Comparison of ENCODE assay signal across 8 cellular contexts in the genomic region with DNA sequence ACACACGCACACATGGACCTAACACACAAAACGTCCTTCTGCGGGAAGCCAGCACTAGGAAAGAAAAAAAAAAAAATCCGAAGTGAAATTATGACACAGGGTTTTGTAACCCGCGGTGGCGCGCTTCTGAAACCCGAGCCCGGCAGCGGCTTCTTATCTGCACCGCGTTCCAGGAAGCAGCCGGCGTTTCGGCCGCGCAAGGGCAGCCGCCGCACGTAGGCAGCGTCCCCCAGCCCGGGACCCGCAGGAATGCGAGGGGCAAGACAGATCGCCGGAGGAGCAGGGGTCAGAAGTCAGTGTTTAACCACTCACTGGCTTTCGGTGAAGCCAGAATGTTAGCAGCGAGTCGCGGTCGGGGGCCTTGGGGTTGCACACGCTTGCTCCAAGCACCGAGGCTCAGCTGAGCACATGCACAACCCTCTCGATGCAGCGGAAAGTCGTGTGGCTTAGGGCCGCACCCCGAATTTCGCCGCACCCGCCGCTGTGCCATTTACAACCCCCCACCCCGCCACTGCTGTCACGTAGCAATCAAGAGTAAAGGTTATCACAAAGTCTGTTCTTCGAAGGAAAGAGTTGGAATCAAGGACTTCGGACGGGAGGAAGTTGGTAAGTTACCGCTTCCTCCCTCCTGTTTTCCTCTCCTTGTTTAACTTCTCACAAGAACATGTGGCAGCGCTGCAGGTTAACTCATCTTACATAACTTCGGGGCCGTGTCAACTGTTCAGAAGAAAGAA.
A peak's percentile ranks its signal among the peaks of the same experiment; 100 is the strongest.
DNase-seq lines count a peak whose midpoint lies in the region; ATAC-seq and TF ChIP-seq lines count a peak whose summit lies in the region.

No MANE protein-coding gene starts in this region.

- H3K4me2 ChIP-seq in mesenchymal stem cell (ENCODE audit: low read length, poor library complexity, severe bottlenecking) = peak overlapping the region; percentile 67

- H3K18ac ChIP-seq in mesenchymal stem cell (ENCODE audit: low read depth in 1 of 2, low read length in 2 of 2) = peak overlapping the region; percentile 89 to 92

- H2AK5ac ChIP-seq in mesenchymal stem cell (ENCODE audit: low read length, severe bottlenecking) = no peak overlapping the region

- H3K27me3 ChIP-seq in effector memory CD4-positive, alpha-beta T cell (replicated peaks; ENCODE audit: control insufficient read depth, insufficient read depth, low read length, poor library complexity, severe bottlenecking) = no peaks in the 10 kb centered on the region
- H3K27me3 ChIP-seq in mesenchymal stem cell (ENCODE audit: control insufficient read depth in 1 of 2, insufficient read depth in 1 of 2, low read length in 2 of 2) = no peaks in the 10 kb centered on the region

- WGBS in mesenchymal stem cell = 3% methylated on average over 47 of the region's 52 CpGs

- H2AFZ ChIP-seq in mesenchymal stem cell (ENCODE audit: low read depth, low read length) = no peak overlapping the region

- H2BK5ac ChIP-seq in mesenchymal stem cell (ENCODE audit: low read depth, low read length, poor library complexity, severe bottlenecking) = peak overlapping the region; percentile 60

- peak overlapping the region; percentile 59 to 93 for H2BK12ac ChIP-seq in mesenchymal stem cell (ENCODE audit: low read length in 2 of 2)

- no peaks in the 10 kb centered on the region for H3K9me3 ChIP-seq in effector memory CD4-positive, alpha-beta T cell (ENCODE audit: control insufficient read depth, low read length)
- H3K9me3 ChIP-seq in mesenchymal stem cell (ENCODE audit: control insufficient read depth, low read length) = peaks cover under 1% of the 10 kb centered on the region

- DNase-seq in NCI-H748 (lab: John Stamatoyannopoulos, UW; ENCODE audit: unreplicated experiment) = peak; percentile 72
- DNase-seq in activated CD8-positive, alpha-beta memory T cell treated with anti-CD3 and anti-CD28 coated beads for 4 hours (ENCODE audit: low read depth in 2 of 2) = peak; percentile 38 to 55
- peak; percentile 14 to 20 (median 17) for DNase-seq in effector memory CD4-positive, alpha-beta T cell
- peak; percentile 96 for DNase-seq in mesenchymal stem cell
- peak; percentile 73 for DNase-seq in stimulated activated CD8-positive, alpha-beta memory T cell treated with anti-CD3 and anti-CD28 coated beads, Interleukin-12 subunit alpha, Interleukin-12 subunit beta, amount 100 ng/mL, for 24 hours (ENCODE audit: extremely low read depth)
- no peak for DNase-seq in OCI-M2 (lab: John Stamatoyannopoulos, UW; ENCODE audit: unreplicated experiment)

- H4K91ac ChIP-seq in mesenchymal stem cell (ENCODE audit: low read length) = peak overlapping the region; percentile 58

- H3K27ac ChIP-seq in effector memory CD4-positive, alpha-beta T cell (ENCODE audit: insufficient read depth, low read length, poor library complexity, severe bottlenecking) = peak overlapping the region; percentile 16
- H3K27ac ChIP-seq in mesenchymal stem cell (ENCODE audit: low read length, poor library complexity, severe bottlenecking) = peak overlapping the region; percentile 75

- TF ChIP-seq POLR2A in GM18505 (IDR thresholded peaks at IDR 0.05; ENCODE audit: borderline replicate concordance, extremely low read depth, insufficient read depth, insufficient read length) = peak; percentile 45

- ATAC-seq in GM18505 (IDR thresholded peaks at IDR 0.05; ENCODE audit: unreplicated experiment) (peak; percentile 60), HG02970 (IDR thresholded peaks at IDR 0.05; ENCODE audit: low FRiP score, unreplicated experiment) (peak; percentile 51)

- peak overlapping the region; percentile 55 for H4K8ac ChIP-seq in mesenchymal stem cell (ENCODE audit: low read length)

- peaks cover 11% of the 10 kb centered on the region for H3K4me1 ChIP-seq in effector memory CD4-positive, alpha-beta T cell (ENCODE audit: control insufficient read depth, insufficient read depth, low read length, poor library complexity, severe bottlenecking)
- H3K4me1 ChIP-seq in mesenchymal stem cell (ENCODE audit: control insufficient read depth, insufficient read depth, low read depth, low read length) = peaks cover 28% of the 10 kb centered on the region

- H3K79me1 ChIP-seq in mesenchymal stem cell (replicated peaks; ENCODE audit: low read length, poor library complexity, severe bottlenecking) = no peaks in the 10 kb centered on the region

- peak overlapping the region; percentile 98 for H3K9ac ChIP-seq in mesenchymal stem cell (ENCODE audit: low read length)

- no peak overlapping the region for H3K14ac ChIP-seq in mesenchymal stem cell (ENCODE audit: low read length in 2 of 2)

- no peaks in the 10 kb centered on the region for H3K36me3 ChIP-seq in effector memory CD4-positive, alpha-beta T cell (ENCODE audit: control insufficient read depth, insufficient read depth, low read length)
- no peaks in the 10 kb centered on the region for H3K36me3 ChIP-seq in mesenchymal stem cell (ENCODE audit: control insufficient read depth in 1 of 2, insufficient read depth in 2 of 2, low read depth in 1 of 2, low read length in 2 of 2)

- H3K23ac ChIP-seq in mesenchymal stem cell (ENCODE audit: low read length in 2 of 2) = no peak overlapping the region

- H3K4me3 ChIP-seq in effector memory CD4-positive, alpha-beta T cell (ENCODE audit: insufficient read depth, low read depth, low read length, poor library complexity, severe bottlenecking) = peak overlapping the region; percentile 60
- peak overlapping the region; percentile 56 to 69 for H3K4me3 ChIP-seq in mesenchymal stem cell (ENCODE audit: insufficient read depth in 1 of 2, low read depth in 1 of 2, low read length in 2 of 2)

- peak overlapping the region; percentile 62 to 87 for H3K4ac ChIP-seq in mesenchymal stem cell (ENCODE audit: low read depth in 1 of 2, low read length in 2 of 2)

- H2BK120ac ChIP-seq in mesenchymal stem cell (ENCODE audit: low read depth, low read length) = peak overlapping the region; percentile 92

- peak overlapping the region; percentile 60 for H2BK15ac ChIP-seq in mesenchymal stem cell (ENCODE audit: low read depth, poor library complexity, severe bottlenecking)
